9 cellular contexts compared by ENCODE assay signal in the genomic region with DNA sequence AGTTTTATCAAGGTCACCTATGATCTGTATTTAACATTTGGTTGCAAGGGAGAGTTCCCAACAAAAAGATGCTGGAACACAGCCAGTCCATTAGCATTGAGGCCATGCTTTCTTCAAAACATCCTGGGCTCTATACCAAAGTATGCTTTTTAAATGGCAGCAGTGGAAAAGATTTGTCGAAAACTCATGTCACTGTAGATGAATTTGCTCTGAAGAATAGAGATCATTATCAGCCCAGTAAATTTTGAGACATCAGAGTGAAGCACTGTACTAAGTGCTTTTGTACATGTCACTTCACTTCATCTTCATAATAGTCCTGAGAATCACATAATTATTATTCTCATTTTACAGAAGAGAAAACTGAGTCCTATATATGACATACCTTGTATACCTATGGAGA.
"Had no signal": no experiment of that assay in that cellular context is flagged by ENCODE, and none has a peak within 500 bp of the region (broad histone marks: within the 10 kb centered on the region; RNA-seq: fewer than 3 reads in every experiment).

No MANE protein-coding gene starts in this region.

- H3K9me3 ChIP-seq: HAP-1 had no signal

- H3K4me3 ChIP-seq: GM23248, HAP-1 had no signal

- ATAC-seq: HCT116, HepG2 had no signal

- H3K9ac ChIP-seq: GM23248, KMS-11 had no signal

- H2AFZ ChIP-seq: GM23248 had no signal

- DNase-seq: GM23248, GOT3, H7, HFFc6, KBM-7 had no signal

- H3K4me2 ChIP-seq: KMS-11 had no signal

- H3K36me3 ChIP-seq: HAP-1 had no signal

- H3K27ac ChIP-seq: GM23248, KMS-11 had no signal
